ENCODE assay signal across 20 cellular contexts in genomic region chr10:30697806-30698205, GRCh38.
DNase-seq lines count a peak whose midpoint lies in the region; ATAC-seq and TF ChIP-seq lines count a peak whose summit lies in the region.
"Had no signal": no experiment of that assay in that cellular context is flagged by ENCODE, and none has a peak within 500 bp of the region (broad histone marks: within the 10 kb centered on the region; RNA-seq: fewer than 3 reads in every experiment).

No MANE protein-coding gene starts in this region.

- H4K20me1 ChIP-seq in OCI-LY7 (ENCODE audit: insufficient read depth, low read length) = no peaks in the 10 kb centered on the region

- peak overlapping the region; percentile 56 to 100 for H3K27ac Mint-ChIP-seq in activated naive CD4-positive, alpha-beta T cell treated with anti-CD3 and anti-CD28 coated beads, Interleukin-2, amount 50 U/mL, for 72 hours
- peak overlapping the region; percentile 94 for H3K27ac Mint-ChIP-seq in activated T-helper 2 cell treated with anti-CD3 and anti-CD28 coated beads, Interferon-gamma antibody, Interleukin-2, Interleukin-4, amounts not matched to agents 10 μg/mL and 5 μg/mL and 100 μg/mL, durations not matched to agents 14 hours and 24 hours and 36 hours

- H3K4me1 ChIP-seq in OCI-LY7 (ENCODE audit: insufficient read depth, low read length, poor library complexity, severe bottlenecking) = peaks cover 67% of the 10 kb centered on the region
- H3K4me1 ChIP-seq: tibial artery had no signal

- H3K27me3 Mint-ChIP-seq in activated T-helper 2 cell treated with anti-CD3 and anti-CD28 coated beads, Interferon-gamma antibody, Interleukin-2, Interleukin-4, amounts not matched to agents 10 μg/mL and 5 μg/mL and 100 μg/mL, durations not matched to agents 14 hours and 24 hours and 36 hours (ENCODE audit: low read depth) = no peaks in the 10 kb centered on the region

- intact Hi-C loops in OCI-LY7 (cut with micrococcal nuclease; ENCODE audit: unreplicated experiment) = loop anchor here (2.0 kb wide), 1 partner anchor 51 kb away; no protein-coding TSS in a partner anchor
- intact Hi-C loops in activated T-helper 2 cell treated with anti-CD3 and anti-CD28 coated beads, Interferon-gamma antibody, Interleukin-2, Interleukin-4, amounts not matched to agents 10 μg/mL and 5 μg/mL and 100 μg/mL, durations not matched to agents 14 hours and 24 hours and 36 hours (cut with micrococcal nuclease) = loop anchor here (5.0 kb wide), 1 partner anchor 289 kb away; no protein-coding TSS in a partner anchor

- peaks cover 36 to 45% of the 10 kb centered on the region in 2 donors for H3K36me3 Mint-ChIP-seq in activated naive CD4-positive, alpha-beta T cell treated with anti-CD3 and anti-CD28 coated beads, Interleukin-2, amount 50 U/mL, for 72 hours
- H3K36me3 Mint-ChIP-seq in activated T-helper 2 cell treated with anti-CD3 and anti-CD28 coated beads, Interferon-gamma antibody, Interleukin-2, Interleukin-4, amounts not matched to agents 10 μg/mL and 5 μg/mL and 100 μg/mL, durations not matched to agents 14 hours and 24 hours and 36 hours (ENCODE audit: low read depth) = peaks cover 77% of the 10 kb centered on the region

- H3K4me3 ChIP-seq in OCI-LY7 (ENCODE audit: low read depth, low read length, poor library complexity, severe bottlenecking) = no peak overlapping the region
- H3K4me3 ChIP-seq: sigmoid colon, tibial artery had no signal

- DNase-seq in activated naive CD4-positive, alpha-beta T cell treated with anti-CD3 and anti-CD28 coated beads, Interleukin-2, amount 50 U/mL, for 72 hours (ENCODE audit: low spot score in 2 of 2) = no peak
- DNase-seq in activated naive CD4-positive, alpha-beta T cell treated with Interleukin-2 at 50 U/mL for 16 hours = no peak
- DNase-seq in OCI-LY7 (ENCODE audit: low spot score) = no peak
- DNase-seq in activated T-helper 2 cell treated with anti-CD3 and anti-CD28 coated beads, Interferon-gamma antibody, Interleukin-2, Interleukin-4, amounts not matched to agents 10 μg/mL and 5 μg/mL and 100 μg/mL, durations not matched to agents 14 hours and 24 hours and 36 hours (ENCODE audit: low spot score) = no peak
- DNase-seq in stimulated activated naive CD8-positive, alpha-beta T cell treated with anti-CD3 and anti-CD28 coated beads, Interleukin-15, Interleukin-2, amounts not matched to agents 100 U/mL and 50 U/mL, for 24 hours = peak; percentile 52
- no peak for DNase-seq in GOT3 (lab: John Stamatoyannopoulos, UW)
- DNase-seq: activated CD4-positive, CD25-positive, alpha-beta regulatory T cell treated with anti-CD3 and anti-CD28 coated beads, Interleukin-2, amount 50 U/mL, for 72 hours; amygdala; cortex of kidney; islet precursor cell; midbrain; MV-4-11; NCI-H2171; OCI-M1; sigmoid colon; stimulated activated naive CD4-positive, alpha-beta T cell treated with Interleukin-2 at 50 U/mL for 16 hours; tibial artery had no signal

- H3K9me2 ChIP-seq in OCI-LY7 (ENCODE audit: insufficient read depth, low read length) = no peaks in the 10 kb centered on the region

- H3K36me3 ChIP-seq in OCI-LY7 (ENCODE audit: insufficient read depth, low read length) = peaks cover 4% of the 10 kb centered on the region; the same call in 1 of the 2 replicates
- H3K36me3 ChIP-seq: sigmoid colon, tibial artery had no signal

- peak overlapping the region; percentile 35 for H3K27ac ChIP-seq in OCI-LY7 (ENCODE audit: low read depth, low read length, poor library complexity, severe bottlenecking)
- H3K27ac ChIP-seq: KMS-11, sigmoid colon, tibial artery had no signal

- H3K79me2 ChIP-seq in OCI-LY7 (ENCODE audit: insufficient read depth, low read depth, low read length) = peaks cover 23% of the 10 kb centered on the region

- TF ChIP-seq CTCF in OCI-LY7 (conservative IDR thresholded peaks at IDR 0.05; ENCODE audit: low read length) = no peak

- ATAC-seq in activated naive CD4-positive, alpha-beta T cell treated with anti-CD3 and anti-CD28 coated beads, Interleukin-2, amount 50 U/mL, for 72 hours = no peak
- ATAC-seq in stimulated activated naive CD8-positive, alpha-beta T cell treated with anti-CD3 and anti-CD28 coated beads, Interleukin-15, Interleukin-2, amounts not matched to agents 100 U/mL and 50 U/mL, for 24 hours = no peak
- ATAC-seq in GM19395 (IDR thresholded peaks at IDR 0.05; ENCODE audit: unreplicated experiment) = no peak

- peak overlapping the region; percentile 20 for H3K4me3 Mint-ChIP-seq in activated T-helper 2 cell treated with anti-CD3 and anti-CD28 coated beads, Interferon-gamma antibody, Interleukin-2, Interleukin-4, amounts not matched to agents 10 μg/mL and 5 μg/mL and 100 μg/mL, durations not matched to agents 14 hours and 24 hours and 36 hours (ENCODE audit: low read depth)

- H2AFZ ChIP-seq in OCI-LY7 (ENCODE audit: low read length) = no peak overlapping the region

- BruUV-seq in OCI-LY7 (replicated peaks; lab: Mats Ljungman, UMichigan) = no TSS peak

- no peaks in the 10 kb centered on the region for H3K9me3 ChIP-seq in OCI-LY7 (ENCODE audit: low read length)
- H3K9me3 ChIP-seq: sigmoid colon, tibial artery had no signal

- CTCF ChIA-PET in OCI-LY7 (lab: Charles Lee; ENCODE audit: unreplicated experiment) = no interaction called here

- H3K9me3 Mint-ChIP-seq in activated naive CD4-positive, alpha-beta T cell treated with anti-CD3 and anti-CD28 coated beads, Interleukin-2, amount 50 U/mL, for 72 hours = no peaks in the 10 kb centered on the region
- H3K9me3 Mint-ChIP-seq in activated T-helper 2 cell treated with anti-CD3 and anti-CD28 coated beads, Interferon-gamma antibody, Interleukin-2, Interleukin-4, amounts not matched to agents 10 μg/mL and 5 μg/mL and 100 μg/mL, durations not matched to agents 14 hours and 24 hours and 36 hours = peaks cover 14% of the 10 kb centered on the region
- H3K9me3 Mint-ChIP-seq: neural crest cell had no signal

- peak overlapping the region; percentile 35 for H3K4me2 ChIP-seq in OCI-LY7 (ENCODE audit: low read length)
- H3K4me2 ChIP-seq: KMS-11 had no signal

- POLR2A ChIA-PET in OCI-LY7 (lab: Charles Lee) = interaction anchor here (0.6 to 1.4 kb wide), 5 partner anchors 9 to 1329 kb away, joined by 3 to 5 read pairs (median 3); no protein-coding TSS in a partner anchor

- peaks cover 81% of the 10 kb centered on the region for H3K4me1 Mint-ChIP-seq in activated T-helper 2 cell treated with anti-CD3 and anti-CD28 coated beads, Interferon-gamma antibody, Interleukin-2, Interleukin-4, amounts not matched to agents 10 μg/mL and 5 μg/mL and 100 μg/mL, durations not matched to agents 14 hours and 24 hours and 36 hours (ENCODE audit: low read depth)
